Comparison of ENCODE assay signal across 26 cellular contexts in the genomic region with DNA sequence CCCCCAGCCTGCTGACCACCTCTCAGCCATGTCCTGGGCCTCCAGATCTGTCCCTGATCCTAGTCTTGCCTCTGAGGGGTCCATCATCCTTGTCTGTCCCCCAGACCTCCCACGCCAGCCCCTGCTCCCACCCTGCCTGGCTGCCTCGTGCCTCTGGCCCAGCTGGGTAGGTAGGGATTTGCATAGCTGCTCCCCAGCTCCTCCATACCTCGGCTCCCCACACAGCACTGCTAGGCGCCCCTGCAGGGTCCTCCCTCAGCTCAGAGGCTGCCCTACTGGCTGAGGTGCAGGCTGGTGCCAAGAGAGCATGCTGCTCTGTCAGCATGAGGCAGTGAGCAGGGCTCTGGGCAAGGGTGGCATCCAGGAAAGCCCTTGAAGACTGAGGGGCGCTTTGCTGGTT. TPM values are rescaled to one million over a fixed set of nuclear protein-coding genes. Genes with fewer than 3 reads are reported as not detected.
"Had no signal": no experiment of that assay in that cellular context is flagged by ENCODE, and none has a peak within 500 bp of the region (broad histone marks: within the 10 kb centered on the region; RNA-seq: fewer than 3 reads in every experiment).

No MANE protein-coding gene starts in this region.

- H3K4me2 ChIP-seq: smooth muscle cell had no signal

- H3K27ac ChIP-seq: coronary artery, gastrocnemius medialis, parathyroid adenoma, thyroid gland, vagina had no signal

- H3K36me3 Mint-ChIP-seq: memory B cell, natural killer cell had no signal

- DNase-seq: dermis blood vessel endothelial cell; effector memory CD4-positive, alpha-beta T cell; erythroblast; foreskin fibroblast; gastrocnemius medialis; head of caudate nucleus; natural killer cell; stimulated activated CD4-positive, alpha-beta T cell treated with anti-CD3 and anti-CD28 coated beads, Interleukin-12 subunit alpha, Interleukin-12 subunit beta, amount 100 ng/mL, for 4 hours; stimulated activated CD4-positive, alpha-beta T cell treated with anti-CD3 and anti-CD28 coated beads, Interleukin-1b, Interleukin-23, amount 100 ng/mL, for 48 hours; stimulated activated CD4-positive, alpha-beta T cell treated with anti-CD3 and anti-CD28 coated beads, Interleukin-4, amount 100 ng/mL, for 1 hour; stimulated activated CD8-positive, alpha-beta memory T cell treated with anti-CD3 and anti-CD28 coated beads, Interleukin-4, amount 100 ng/mL, for 48 hours; stimulated activated naive CD4-positive, alpha-beta T cell; stimulated activated naive CD8-positive, alpha-beta T cell treated with anti-CD3 and anti-CD28 coated beads, Interleukin-15, amount 100 ng/mL, for 72 hours; thyroid gland; trophoblast cell had no signal

- H3K4me1 ChIP-seq: gastrocnemius medialis, parathyroid adenoma, thyroid gland, vagina had no signal

- H3K79me2 ChIP-seq: parathyroid adenoma had no signal

- H3K27me3 ChIP-seq: gastrocnemius medialis, thyroid gland, vagina had no signal

- H3K27me3 Mint-ChIP-seq: stimulated activated naive CD8-positive, alpha-beta T cell treated with anti-CD3 and anti-CD28 coated beads, Interleukin-15, amount 100 ng/mL, for 72 hours had no signal

- H3K27ac Mint-ChIP-seq: memory B cell, natural killer cell, progenitor cell of endocrine pancreas had no signal

- H3K4me1 Mint-ChIP-seq: natural killer cell; stimulated activated naive CD8-positive, alpha-beta T cell treated with anti-CD3 and anti-CD28 coated beads, Interleukin-15, amount 100 ng/mL, for 72 hours had no signal

- H3K4me3 Mint-ChIP-seq: memory B cell; natural killer cell; stimulated activated naive CD8-positive, alpha-beta T cell treated with anti-CD3 and anti-CD28 coated beads, Interleukin-15, amount 100 ng/mL, for 72 hours had no signal

- H2AFZ ChIP-seq: parathyroid adenoma had no signal

- H3K9me3 ChIP-seq: gastrocnemius medialis, thyroid gland, vagina had no signal

- H3K4me3 ChIP-seq: coronary artery, gastrocnemius medialis, lung, smooth muscle cell, thyroid gland, vagina had no signal

- H3K9me3 Mint-ChIP-seq: memory B cell; natural killer cell; stimulated activated naive CD8-positive, alpha-beta T cell treated with anti-CD3 and anti-CD28 coated beads, Interleukin-15, amount 100 ng/mL, for 72 hours had no signal

- ATAC-seq: gastrocnemius medialis; left lobe of liver; natural killer cell; sciatic nerve; stimulated activated naive CD8-positive, alpha-beta T cell treated with anti-CD3 and anti-CD28 coated beads, Interleukin-15, amount 100 ng/mL, for 72 hours had no signal

- H3K36me3 ChIP-seq: gastrocnemius medialis, thyroid gland, vagina had no signal

RNA-seq across cellular contexts. Expression of a gene that starts 47.7 kb away (rescaled TPM):
- total RNA-seq: dermis blood vessel endothelial cell, glomerular endothelial cell, smooth muscle cell had no signal
- polyA plus RNA-seq: keratinocyte, smooth muscle cell had no signal
